21 cellular contexts compared by ENCODE assay signal in the genomic region with DNA sequence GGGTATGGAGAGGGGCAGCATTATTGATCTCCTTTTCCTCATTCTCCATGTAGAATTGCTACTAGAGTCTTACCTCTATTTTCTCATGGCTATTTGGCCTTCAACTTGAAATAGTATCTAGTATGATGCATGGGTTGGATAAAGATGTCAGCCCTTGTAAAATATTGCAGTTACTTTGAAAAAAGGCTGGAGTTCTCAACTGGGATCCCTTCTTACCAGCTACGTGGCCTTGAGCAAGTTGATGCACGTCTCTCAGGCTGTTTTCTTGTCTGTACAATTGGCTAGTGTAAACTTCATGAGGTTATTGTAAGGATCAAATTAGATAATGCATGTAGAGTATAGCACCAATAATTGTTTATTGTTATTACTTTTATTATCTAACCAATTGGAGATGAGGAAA.
"Had no signal": no experiment of that assay in that cellular context is flagged by ENCODE, and none has a peak within 500 bp of the region (broad histone marks: within the 10 kb centered on the region; RNA-seq: fewer than 3 reads in every experiment).

No MANE protein-coding gene starts in this region.

- H3K36me3 ChIP-seq: left ventricle myocardium inferior, ovary, stomach, thyroid gland, transverse colon, upper lobe of left lung, vagina had no signal

- DNase-seq: islet precursor cell; left ventricle myocardium inferior; midbrain; mucosa of descending colon; naive thymus-derived CD4-positive, alpha-beta T cell; retina; stimulated activated CD4-positive, alpha-beta T cell treated with anti-CD3 and anti-CD28 coated beads, Interleukin-12 subunit alpha, Interleukin-12 subunit beta, amount 100 ng/mL, for 4 hours; stimulated activated CD4-positive, alpha-beta T cell treated with anti-CD3 and anti-CD28 coated beads, Interleukin-15, amount 100 ng/mL, for 24 hours; stimulated activated CD4-positive, alpha-beta T cell treated with anti-CD3 and anti-CD28 coated beads, Interleukin-2, amount 100 ng/mL, for 24 hours; stimulated activated CD4-positive, alpha-beta T cell treated with anti-CD3 and anti-CD28 coated beads, Interleukin-4, amount 100 ng/mL, for 1 hour; stimulated activated naive B cell treated with anti-CD40 and anti-IgM and Interleukin-4, amounts not matched to agents 10 μg/mL and 1 μg/mL and 100 μg/mL, for 72 hours; stimulated activated naive CD8-positive, alpha-beta T cell treated with anti-CD3 and anti-CD28 coated beads, Interleukin-15, Interleukin-2, amounts not matched to agents 100 U/mL and 50 U/mL, for 24 hours; stomach; testis; thyroid gland; transverse colon had no signal

- H3K27me3 ChIP-seq: ovary, stomach, testis, thyroid gland, transverse colon, upper lobe of left lung, vagina had no signal

- H3K4me3 ChIP-seq: left ventricle myocardium inferior, lung, mucosa of descending colon, ovary, skin epidermis, stomach, testis, thyroid gland, transverse colon, upper lobe of left lung, vagina had no signal

- H3K27ac ChIP-seq: left ventricle myocardium inferior, ovary, skin epidermis, stomach, testis, thyroid gland, transverse colon, vagina had no signal

- H3K4me1 ChIP-seq: stomach, testis, thyroid gland, vagina had no signal

- H3K9me3 ChIP-seq: left ventricle myocardium inferior, mucosa of descending colon, ovary, stomach, testis, thyroid gland, transverse colon, upper lobe of left lung, vagina had no signal
